In genomic region chr19:6393982-6394412, GRCh38 we compare ENCODE assay signal across 6 cellular contexts. TPM values are rescaled to one million over a fixed set of nuclear protein-coding genes. Genes with fewer than 3 reads are reported as not detected.
DNase-seq lines count a peak whose midpoint lies in the region; ATAC-seq and TF ChIP-seq lines count a peak whose summit lies in the region.

No MANE protein-coding gene starts in this region.

- CTCF ChIA-PET in activated naive CD4-positive, alpha-beta T cell treated with anti-CD3 and anti-CD28 coated beads for 36 hours (lab: Charles Lee) = no interaction called here

- peaks cover 16% of the 10 kb centered on the region for H3K4me1 Mint-ChIP-seq in activated naive CD4-positive, alpha-beta T cell treated with anti-CD3 and anti-CD28 coated beads for 36 hours (ENCODE audit: low read depth)
- peaks cover 22 to 30% of the 10 kb centered on the region in 2 donors for H3K4me1 Mint-ChIP-seq in natural killer cell

- peak overlapping the region; percentile 88 for H3K4me3 Mint-ChIP-seq in activated naive CD4-positive, alpha-beta T cell treated with anti-CD3 and anti-CD28 coated beads for 36 hours
- H3K4me3 Mint-ChIP-seq in natural killer cell = peak overlapping the region; percentile 97

- H3K9me3 ChIP-seq in HUES48 (ENCODE audit: control insufficient read depth, insufficient read depth, low read length) = no peaks in the 10 kb centered on the region

- H3K27ac ChIP-seq in HUES48 (ENCODE audit: low read depth, low read length) = peak overlapping the region; percentile 98

- no peaks in the 10 kb centered on the region for H3K9me3 Mint-ChIP-seq in activated naive CD4-positive, alpha-beta T cell treated with anti-CD3 and anti-CD28 coated beads for 36 hours
- H3K9me3 Mint-ChIP-seq in natural killer cell = no peaks in the 10 kb centered on the region

- peak in 1 of 3 donors; percentile 28 for ATAC-seq in natural killer cell
- no peak for ATAC-seq in GM19351 (IDR thresholded peaks at IDR 0.05; ENCODE audit: unreplicated experiment)

- H3K27me3 ChIP-seq in HUES48 (ENCODE audit: control insufficient read depth, insufficient read depth, low read length) = no peaks in the 10 kb centered on the region

- no peaks in the 10 kb centered on the region for H3K27me3 Mint-ChIP-seq in activated naive CD4-positive, alpha-beta T cell treated with anti-CD3 and anti-CD28 coated beads for 36 hours (ENCODE audit: low read depth)
- H3K27me3 Mint-ChIP-seq in natural killer cell (ENCODE audit: low read depth in 2 of 2) = no peaks in the 10 kb centered on the region

- peaks cover 13% of the 10 kb centered on the region for H3K36me3 Mint-ChIP-seq in activated naive CD4-positive, alpha-beta T cell treated with anti-CD3 and anti-CD28 coated beads for 36 hours (ENCODE audit: low read depth)
- H3K36me3 Mint-ChIP-seq in natural killer cell = no peaks in the 10 kb centered on the region

- intact Hi-C loops in activated naive CD4-positive, alpha-beta T cell treated with anti-CD3 and anti-CD28 coated beads for 36 hours (cut with micrococcal nuclease) = loop anchor here (1.0 kb wide), 5 partner anchors 21 to 343 kb away; partner anchors contain the start of genes CLPP and GPR108
- intact Hi-C loops in natural killer cell (cut with micrococcal nuclease) = loop anchor here (1.0 kb wide), 2 partner anchors 21 to 31 kb away; no protein-coding TSS in a partner anchor

- peak; percentile 89 for DNase-seq in activated naive CD4-positive, alpha-beta T cell treated with anti-CD3 and anti-CD28 coated beads for 36 hours
- no peak for DNase-seq in natural killer cell
- DNase-seq in GDM1 (lab: John Stamatoyannopoulos, UW) = no peak
- DNase-seq in DMS53 treated with DMSO at 0.1 percent for 48 hours (lab: John Stamatoyannopoulos, UW; ENCODE audit: unreplicated experiment) = no peak

- no peak for TF ChIP-seq CTCF in natural killer cell (IDR thresholded peaks at IDR 0.05)

- H3K9ac ChIP-seq in HUES48 (ENCODE audit: low read depth, low read length) = peak overlapping the region; percentile 63

- H3K36me3 ChIP-seq in HUES48 (ENCODE audit: control insufficient read depth, insufficient read depth, low read length) = peaks cover 22% of the 10 kb centered on the region

- peak overlapping the region; percentile 92 for H3K4me3 ChIP-seq in HUES48 (ENCODE audit: low read depth, low read length)

- H3K27ac Mint-ChIP-seq in activated naive CD4-positive, alpha-beta T cell treated with anti-CD3 and anti-CD28 coated beads for 36 hours = peak overlapping the region; percentile 92
- H3K27ac Mint-ChIP-seq in natural killer cell = peak overlapping the region; percentile 96 to 97

- peaks cover 6% of the 10 kb centered on the region for H3K4me1 ChIP-seq in HUES48 (ENCODE audit: control insufficient read depth, insufficient read depth, low read length)

RNA-seq across cellular contexts. Expression of gene GTF2F1, which starts 1.0 kb away (rescaled TPM):
- 10 to 100 TPM; 53.5 to 63.0 TPM for total RNA-seq in activated naive CD4-positive, alpha-beta T cell treated with anti-CD3 and anti-CD28 coated beads for 36 hours
- total RNA-seq in natural killer cell = 10 to 100 TPM; 56.6 to 63.9 (median 63.9) TPM

RNA-seq across cellular contexts. Expression of gene PSPN, which starts 18.3 kb away (rescaled TPM):
- total RNA-seq in activated naive CD4-positive, alpha-beta T cell treated with anti-CD3 and anti-CD28 coated beads for 36 hours = 1 to 10 TPM; 1.9 to 2.5 TPM
- total RNA-seq in natural killer cell = 1 to 10 TPM in 2 of 3 donors, under 1 TPM in 1; 0.82 to 1.1 (median 1.0) TPM

RNA-seq across cellular contexts. Expression of gene ALKBH7, which starts 21.4 kb away (rescaled TPM):
- 10 to 100 TPM; 39.5 to 42.4 TPM for total RNA-seq in activated naive CD4-positive, alpha-beta T cell treated with anti-CD3 and anti-CD28 coated beads for 36 hours
- 10 to 100 TPM; 23.7 to 30.4 (median 25.9) TPM for total RNA-seq in natural killer cell

RNA-seq across cellular contexts. Expression of gene KHSRP, which starts 30.6 kb away (rescaled TPM):
- total RNA-seq in activated naive CD4-positive, alpha-beta T cell treated with anti-CD3 and anti-CD28 coated beads for 36 hours = 100 to 1,000 TPM; 290 to 296 TPM
- total RNA-seq in natural killer cell = 100 to 1,000 TPM; 160 to 192 (median 165) TPM

RNA-seq across cellular contexts. Expression of gene CLPP, which starts 32.7 kb away (rescaled TPM):
- total RNA-seq in activated naive CD4-positive, alpha-beta T cell treated with anti-CD3 and anti-CD28 coated beads for 36 hours = 100 to 1,000 TPM; 176 to 180 TPM
- 10 to 100 TPM; 40.8 to 61.4 (median 46.1) TPM for total RNA-seq in natural killer cell
